Comparison of ENCODE assay signal across 19 cellular contexts in genomic region chr10:84521015-84521414, GRCh38.
DNase-seq lines count a peak whose midpoint lies in the region; ATAC-seq and TF ChIP-seq lines count a peak whose summit lies in the region.
"Had no signal": no experiment of that assay in that cellular context is flagged by ENCODE, and none has a peak within 500 bp of the region (broad histone marks: within the 10 kb centered on the region; RNA-seq: fewer than 3 reads in every experiment).

No MANE protein-coding gene starts in this region.

- H3K9me3 ChIP-seq in naive thymus-derived CD4-positive, alpha-beta T cell (ENCODE audit: control insufficient read depth in 2 of 3, low read length in 3 of 3) = peaks cover 0 to 2% (median 0%) of the 10 kb centered on the region in 3 experiments

- TF ChIP-seq CTCF in WTC11 (IDR thresholded peaks at IDR 0.05) = no peak

- peak overlapping the region; percentile 63 for H3K27ac Mint-ChIP-seq in activated naive CD4-positive, alpha-beta T cell treated with anti-CD3 and anti-CD28 coated beads, Interleukin-2, amount 50 U/mL, for 24 hours
- H3K27ac Mint-ChIP-seq in activated naive CD4-positive, alpha-beta T cell treated with anti-CD3 and anti-CD28 coated beads for 36 hours = no peak overlapping the region
- H3K27ac Mint-ChIP-seq in WTC11 = peak overlapping the region; percentile 52
- H3K27ac Mint-ChIP-seq in naive thymus-derived CD4-positive, alpha-beta T cell = peak overlapping the region in 5 of 9 donors; percentile 0 to 61 (median 36)
- H3K27ac Mint-ChIP-seq: CD14-positive monocyte had no signal

- H3K4me3 ChIP-seq in naive thymus-derived CD4-positive, alpha-beta T cell (ENCODE audit: low read length) = no peak overlapping the region
- H3K4me3 ChIP-seq: A549 had no signal

- CTCF ChIA-PET in activated naive CD4-positive, alpha-beta T cell treated with anti-CD3 and anti-CD28 coated beads for 36 hours (lab: Charles Lee) = interaction anchor here (1.0 kb wide), 1 partner anchor 16 kb away, joined by 4 read pairs; no protein-coding TSS in a partner anchor
- CTCF ChIA-PET in WTC11 (lab: Charles Lee) = interaction anchor here (0.8 to 1.5 kb wide), 4 partner anchors 16 to 256 kb away, joined by 3 to 5 read pairs (median 4); no protein-coding TSS in a partner anchor
- CTCF ChIA-PET in naive thymus-derived CD4-positive, alpha-beta T cell (lab: Charles Lee) = no interaction called here

- no peaks in the 10 kb centered on the region for H3K27me3 ChIP-seq in naive thymus-derived CD4-positive, alpha-beta T cell (ENCODE audit: control insufficient read depth in 2 of 2, insufficient read depth in 2 of 2, low read length in 2 of 2)

- H3K4me1 ChIP-seq in naive thymus-derived CD4-positive, alpha-beta T cell (ENCODE audit: control insufficient read depth in 2 of 2, insufficient read depth in 2 of 2, low read length in 2 of 2) = no peaks in the 10 kb centered on the region

- no peak overlapping the region for H3K4me3 Mint-ChIP-seq in activated naive CD4-positive, alpha-beta T cell treated with anti-CD3 and anti-CD28 coated beads, Interleukin-2, amount 50 U/mL, for 24 hours
- H3K4me3 Mint-ChIP-seq in activated naive CD4-positive, alpha-beta T cell treated with anti-CD3 and anti-CD28 coated beads for 36 hours = no peak overlapping the region
- 0 out of 2 replicates have a peak overlapping the region, but pooled peaks have one; percentile 1 for H3K4me3 Mint-ChIP-seq in WTC11
- H3K4me3 Mint-ChIP-seq in naive thymus-derived CD4-positive, alpha-beta T cell = no peak overlapping the region
- H3K4me3 Mint-ChIP-seq: CD14-positive monocyte had no signal

- no peaks in the 10 kb centered on the region for H3K27me3 Mint-ChIP-seq in activated naive CD4-positive, alpha-beta T cell treated with anti-CD3 and anti-CD28 coated beads, Interleukin-2, amount 50 U/mL, for 24 hours
- H3K27me3 Mint-ChIP-seq in activated naive CD4-positive, alpha-beta T cell treated with anti-CD3 and anti-CD28 coated beads for 36 hours (ENCODE audit: low read depth) = no peaks in the 10 kb centered on the region
- peaks cover 5% of the 10 kb centered on the region for H3K27me3 Mint-ChIP-seq in WTC11 (ENCODE audit: low read depth)
- H3K27me3 Mint-ChIP-seq in naive thymus-derived CD4-positive, alpha-beta T cell = no peaks in the 10 kb centered on the region

- H3K4me1 Mint-ChIP-seq in activated naive CD4-positive, alpha-beta T cell treated with anti-CD3 and anti-CD28 coated beads, Interleukin-2, amount 50 U/mL, for 24 hours = peaks cover 7% of the 10 kb centered on the region
- H3K4me1 Mint-ChIP-seq in activated naive CD4-positive, alpha-beta T cell treated with anti-CD3 and anti-CD28 coated beads for 36 hours (ENCODE audit: low read depth) = peaks cover 5% of the 10 kb centered on the region
- H3K4me1 Mint-ChIP-seq in WTC11 = peaks cover 41% of the 10 kb centered on the region
- H3K4me1 Mint-ChIP-seq in naive thymus-derived CD4-positive, alpha-beta T cell = peaks cover 0 to 15% (median 8%) of the 10 kb centered on the region in 7 donors
- H3K4me1 Mint-ChIP-seq: CD14-positive monocyte had no signal

- POLR2A ChIA-PET in WTC11 (lab: Charles Lee) = no interaction called here
- POLR2A ChIA-PET in naive thymus-derived CD4-positive, alpha-beta T cell (lab: Charles Lee) = no interaction called here

- no peak overlapping the region for H3K27ac ChIP-seq in naive thymus-derived CD4-positive, alpha-beta T cell (ENCODE audit: low read depth, low read length)
- H3K27ac ChIP-seq: A549, KMS-11 had no signal

- peaks cover 1% of the 10 kb centered on the region for H3K36me3 Mint-ChIP-seq in activated naive CD4-positive, alpha-beta T cell treated with anti-CD3 and anti-CD28 coated beads, Interleukin-2, amount 50 U/mL, for 24 hours
- H3K36me3 Mint-ChIP-seq in activated naive CD4-positive, alpha-beta T cell treated with anti-CD3 and anti-CD28 coated beads for 36 hours (ENCODE audit: low read depth) = peaks cover 10% of the 10 kb centered on the region
- H3K36me3 Mint-ChIP-seq in WTC11 = peaks cover 16% of the 10 kb centered on the region
- peaks cover 2 to 14% (median 5%) of the 10 kb centered on the region in 5 donors for H3K36me3 Mint-ChIP-seq in naive thymus-derived CD4-positive, alpha-beta T cell

- peaks cover 0 to under 1% (median 0%) of the 10 kb centered on the region in 3 experiments for H3K36me3 ChIP-seq in naive thymus-derived CD4-positive, alpha-beta T cell (ENCODE audit: control insufficient read depth in 2 of 3, insufficient read depth in 3 of 3, low read length in 3 of 3)

- intact Hi-C loops in activated naive CD4-positive, alpha-beta T cell treated with anti-CD3 and anti-CD28 coated beads for 36 hours (cut with micrococcal nuclease) = no loop called here
- intact Hi-C loops in naive thymus-derived CD4-positive, alpha-beta T cell (cut with micrococcal nuclease) = no loop called here

- no peaks in the 10 kb centered on the region for H3K9me3 Mint-ChIP-seq in activated naive CD4-positive, alpha-beta T cell treated with anti-CD3 and anti-CD28 coated beads, Interleukin-2, amount 50 U/mL, for 24 hours
- H3K9me3 Mint-ChIP-seq in activated naive CD4-positive, alpha-beta T cell treated with anti-CD3 and anti-CD28 coated beads for 36 hours = peaks cover 11% of the 10 kb centered on the region
- H3K9me3 Mint-ChIP-seq in WTC11 = peaks cover 14% of the 10 kb centered on the region
- peaks cover 0 to 14% (median 8%) of the 10 kb centered on the region in 11 donors for H3K9me3 Mint-ChIP-seq in naive thymus-derived CD4-positive, alpha-beta T cell

- ATAC-seq in WTC11 = peak; percentile 67
- no peak for ATAC-seq in naive thymus-derived CD4-positive, alpha-beta T cell
- no peak for ATAC-seq in HG02973 (IDR thresholded peaks at IDR 0.05; ENCODE audit: unreplicated experiment)
- ATAC-seq: A549, Panc1, Right ventricle myocardium inferior, SK-N-SH treated with all-trans-retinoic acid at 6 μM for 48 hours had no signal

- DNase-seq in activated naive CD4-positive, alpha-beta T cell treated with anti-CD3 and anti-CD28 coated beads for 36 hours = no peak
- no peak for DNase-seq in WTC11 (ENCODE audit: low spot score)
- no peak for DNase-seq in naive thymus-derived CD4-positive, alpha-beta T cell
- DNase-seq in NOMO-1 (lab: John Stamatoyannopoulos, UW; ENCODE audit: unreplicated experiment in 2 of 2) = no peak
- DNase-seq in COLO668 (lab: John Stamatoyannopoulos, UW; ENCODE audit: unreplicated experiment) = no peak
- no peak for DNase-seq in amniotic stem cell (lab: John Stamatoyannopoulos, UW)
- DNase-seq: DND-41, GDM1, NCI-H1092 treated with DMSO at 0.1 percent for 48 hours, NCI-H1694, NCI-H524 treated with DMSO at 0.1 percent for 48 hours had no signal

TF ChIP-seq in WTC11, 78 proteins besides CTCF, POLR2A, EP300 and RAD21:
- TF ChIP-seq CBFB (CRISPR knock-in tag; IDR thresholded peaks at IDR 0.05; ENCODE audit: low read depth) (no peak), PREB (CRISPR knock-in tag; IDR thresholded peaks at IDR 0.05; ENCODE audit: borderline replicate concordance) (no peak), ETV6 (CRISPR knock-in tag; IDR thresholded peaks at IDR 0.05) (no peak), ZNF281 (CRISPR knock-in tag; IDR thresholded peaks at IDR 0.05) (no peak), KAT7 (CRISPR knock-in tag; IDR thresholded peaks at IDR 0.05; ENCODE audit: borderline replicate concordance) (no peak), SMAD4 (CRISPR knock-in tag; IDR thresholded peaks at IDR 0.05) (no peak), NFATC4 (CRISPR knock-in tag; IDR thresholded peaks at IDR 0.05) (no peak), EMX1 (CRISPR knock-in tag; IDR thresholded peaks at IDR 0.05) (no peak), SOX15 (CRISPR knock-in tag; IDR thresholded peaks at IDR 0.05) (no peak)
TF ChIP-seq in WTC11: peak in this region for 0.
